Comparison of ENCODE assay signal across 8 cellular contexts in genomic region chr2:85538507-85539360, GRCh38. TPM values are rescaled to one million over a fixed set of nuclear protein-coding genes. Genes with fewer than 3 reads are reported as not detected.
DNase-seq lines count a peak whose midpoint lies in the region; ATAC-seq, FAIRE-seq and TF ChIP-seq lines count a peak whose summit lies in the region.

TSS of gene MAT2A (plus strand) at chr2:85539168. CDS start at chr2:85539288, 120 bp downstream.

- 0% methylated on average over 87 to 92 of the region's 92 CpGs for WGBS in psoas muscle, 3 donors

- ATAC-seq in HG02870 (IDR thresholded peaks at IDR 0.05; ENCODE audit: unreplicated experiment) (peak; percentile 63), left cardiac atrium (peak; percentile 92), psoas muscle (peak; percentile 82 to 88 (median 84))

- peak within 1 kb of the TSS; percentile 89 for H3K4me3 ChIP-seq in psoas muscle

- peak within 1 kb of the TSS; percentile 99 for H3K27ac ChIP-seq in psoas muscle

- in situ Hi-C loops in GM13976 (cut with MboI; ENCODE audit: low sequenced_read_pairs, unreplicated experiment) = no loop called here

- H3K4me1 ChIP-seq in psoas muscle = peaks cover 44% of the 10 kb centered on the region

- no peaks in the 10 kb centered on the region for H3K9me3 ChIP-seq in psoas muscle

- no peaks in the 10 kb centered on the region for H3K27me3 ChIP-seq in psoas muscle (ENCODE audit: insufficient read depth in 3 of 3, low read length in 2 of 3)

- no peak for FAIRE-seq in urothelium cell line (lab: Jason Lieb, UNC)

- TF ChIP-seq CTCF in GM13976 (IDR thresholded peaks at IDR 0.05; ENCODE audit: borderline replicate concordance, control extremely low read depth, extremely low read depth, insufficient read depth, missing control alignments) = peak; percentile 74
- TF ChIP-seq CTCF in psoas muscle (IDR thresholded peaks at IDR 0.05) = peak; percentile 71

- intact Hi-C loops in left cardiac atrium (cut with DNase I) (loop anchor here (1.0 to 5.0 kb wide), 3 partner anchors 100 to 116 kb away; no protein-coding TSS in a partner anchor), psoas muscle (cut with DNase I) (loop anchor here (1.0 to 2.0 kb wide), 2 partner anchors 34 to 47 kb away; no protein-coding TSS in a partner anchor)

- DNase-seq in GM13976 (ENCODE audit: low spot score) (peak; percentile 95), NCI-H146 (lab: John Stamatoyannopoulos, UW) (peak; percentile 95), T-helper 1 cell (peak; percentile 64 to 87 (median 73)), amniotic epithelial cell (ENCODE audit: low read depth) (peak; percentile 84), left cardiac atrium (peak; percentile 95), psoas muscle (peak; percentile 97 to 98), urothelium cell line (ENCODE audit: low spot score) (peak; percentile 94)

- H3K36me3 ChIP-seq in psoas muscle (ENCODE audit: insufficient read depth in 1 of 2, low read depth in 1 of 2) = peaks cover 15 to 35% of the 10 kb centered on the region in 2 donors

RNA-seq across cellular contexts. Expression of gene MAT2A, which starts in this region (rescaled TPM):
- total RNA-seq in left cardiac atrium (100 to 1,000 TPM; 107 to 389 TPM), psoas muscle (100 to 1,000 TPM; 127 to 356 (median 183) TPM)
- polyA plus RNA-seq in psoas muscle = 100 to 1,000 TPM in 2 of 3 donors, 10 to 100 TPM in 1; 55.9 to 252 (median 134) TPM

Comparison
In these comparisons a context has a peak if more than half of its experiments do, and no peak if none do; other contexts are left out.
1. Peak in every context shown above with its lines: DNase-seq, ATAC-seq, H3K4me3 ChIP-seq and H3K27ac ChIP-seq.